Comparison of ENCODE assay signal across 14 cellular contexts in genomic region chr20:48128436-48128835, GRCh38.
DNase-seq lines count a peak whose midpoint lies in the region; ATAC-seq, FAIRE-seq and TF ChIP-seq lines count a peak whose summit lies in the region.
"Had no signal": no experiment of that assay in that cellular context is flagged by ENCODE, and none has a peak within 500 bp of the region (broad histone marks: within the 10 kb centered on the region; RNA-seq: fewer than 3 reads in every experiment).

No MANE protein-coding gene starts in this region.

- H3K23ac ChIP-seq in H1 (ENCODE audit: insufficient read length): no peak overlapping the region

- CTCF ChIA-PET in H1 (lab: Charles Lee; ENCODE audit: partially characterized antibody): interaction anchor here (1.3 kb wide), 1 partner anchor 322 kb away, joined by 3 read pairs; no protein-coding TSS in a partner anchor

- no peak for TF ChIP-seq CTCF in H1 (IDR thresholded peaks at IDR 0.05; ENCODE audit: control extremely low read depth in 1 of 3, insufficient read depth in 1 of 3, low read depth in 1 of 3, low read length in 3 of 3)
- TF ChIP-seq CTCF in nephron (IDR thresholded peaks at IDR 0.05; ENCODE audit: unreplicated experiment in 3 of 3): no peak

- no peak for TF ChIP-seq POLR2A in H1 (IDR thresholded peaks at IDR 0.05; ENCODE audit: control extremely low read depth in 1 of 2, low read depth in 2 of 2, low read length in 2 of 2)

- H3K56ac ChIP-seq in H1 (replicated peaks; ENCODE audit: insufficient read length, low read depth, low read length): no peak overlapping the region

- H4K8ac ChIP-seq in H1 (ENCODE audit: extremely low read depth, insufficient read depth, low read length): no peak overlapping the region

- H3K14ac ChIP-seq in H1 (ENCODE audit: insufficient read length): no peak overlapping the region

- no peak for FAIRE-seq in H1 (lab: Jason Lieb, UNC)

- H2BK15ac ChIP-seq in H1 (ENCODE audit: low read length): no peak overlapping the region

- H3K79me1 ChIP-seq in H1 (ENCODE audit: low read depth, low read length): no peaks in the 10 kb centered on the region

- H4K91ac ChIP-seq in H1 (replicated peaks; ENCODE audit: insufficient read length, low read length): no peak overlapping the region

- H3K4me1 ChIP-seq in H1 (replicated peaks in 1 of 4; ENCODE audit: control insufficient read depth in 3 of 4, insufficient read depth in 4 of 4, low read length in 3 of 4): peaks cover 0 to 2% (median 0%) of the 10 kb centered on the region in 4 experiments; a peak in 1 of 7 replicates

- DNase-seq in AG08395 (ENCODE audit: low spot score) (peak; percentile 19), NCI-H446 treated with DMSO at 0.1 percent for 48 hours (lab: John Stamatoyannopoulos, UW) (peak; percentile 33), H1 (ENCODE audit: low read depth in 1 of 2, low spot score in 2 of 2) (no peak), NCI-H2107 (lab: John Stamatoyannopoulos, UW) (no peak), NCI-H1417 (lab: John Stamatoyannopoulos, UW) (no peak)
- DNase-seq in activated CD8-positive, alpha-beta memory T cell treated with anti-CD3 and anti-CD28 coated beads, Interleukin-2, amount 50 U/mL, for 4 hours: no peak
- DNase-seq: CD8-positive, alpha-beta T cell; HCEC 1CT; NCI-H1092; NCI-H774; SHP77 treated with DMSO at 0.1 percent for 48 hours had no signal

- H2BK12ac ChIP-seq in H1 (ENCODE audit: low read depth, low read length): no peak overlapping the region

- no peak overlapping the region for H3K4me3 ChIP-seq in H1 (ENCODE audit: extremely low read depth in 1 of 4, insufficient read depth in 2 of 4, low read depth in 3 of 4, low read length in 4 of 4)

- no peak for TF ChIP-seq EP300 in H1 (IDR thresholded peaks at IDR 0.05; ENCODE audit: borderline replicate concordance in 1 of 2, low read depth in 2 of 2, low read length in 2 of 2)

- H3K4me1 Mint-ChIP-seq in nephron: peaks cover 46% of the 10 kb centered on the region
- H3K4me1 Mint-ChIP-seq: B cell had no signal

- no peak overlapping the region for H2BK5ac ChIP-seq in H1 (ENCODE audit: low read depth, low read length)

- H3K36me3 Mint-ChIP-seq in nephron (ENCODE audit: low read depth): no peaks in the 10 kb centered on the region
- H3K36me3 Mint-ChIP-seq: CD8-positive, alpha-beta T cell had no signal

- H3K9ac ChIP-seq in H1 (replicated peaks in 1 of 4; ENCODE audit: extremely low read depth in 1 of 4, low read depth in 3 of 4, low read length in 3 of 4): no peak overlapping the region

- H3K4me2 ChIP-seq in H1 (ENCODE audit: insufficient read depth in 1 of 2, low read depth in 2 of 2, low read length in 2 of 2): no peak overlapping the region

- H4K5ac ChIP-seq in H1 (ENCODE audit: insufficient read length, low read depth, low read length): no peak overlapping the region

- no peaks in the 10 kb centered on the region for H3K79me2 ChIP-seq in H1 (ENCODE audit: control insufficient read depth in 1 of 2, insufficient read depth in 2 of 2, low read length in 2 of 2)

- no peak overlapping the region for H2BK120ac ChIP-seq in H1 (replicated peaks; ENCODE audit: low read depth, low read length)

- H3K23me2 ChIP-seq in H1 (ENCODE audit: low read depth, low read length): no peaks in the 10 kb centered on the region

- H3K27ac ChIP-seq in H1 (ENCODE audit: low read depth, low read length): no peak overlapping the region

- no peak overlapping the region for H3K18ac ChIP-seq in H1 (ENCODE audit: extremely low read depth, low read length)

- ATAC-seq in activated CD4-positive, CD25-positive, alpha-beta regulatory T cell treated with anti-CD3 and anti-CD28 coated beads, Interleukin-2, amount 50 U/mL, for 24 hours: no peak
- ATAC-seq: CD8-positive, alpha-beta T cell had no signal

- no peak overlapping the region for H3K4me3 Mint-ChIP-seq in nephron
- H3K4me3 Mint-ChIP-seq: B cell; CD8-positive, alpha-beta T cell had no signal

- no peaks in the 10 kb centered on the region for H3K27me3 ChIP-seq in H1 (replicated peaks in 1 of 4; ENCODE audit: control insufficient read depth in 3 of 4, extremely low read depth in 1 of 4, insufficient read depth in 3 of 4, low read length in 3 of 4)

- peak overlapping the region; percentile 91 to 98 (median 94) for H3K27ac Mint-ChIP-seq in nephron
- H3K27ac Mint-ChIP-seq: B cell; CD8-positive, alpha-beta T cell had no signal

- H3K27me3 Mint-ChIP-seq in nephron (ENCODE audit: low read depth): no peaks in the 10 kb centered on the region

- 0 out of 2 replicates have a peak overlapping the region, but pooled peaks have one; percentile 39 for H2AK5ac ChIP-seq in H1 (ENCODE audit: low read depth, low read length)

- POLR2A ChIA-PET in H1 (lab: Charles Lee; ENCODE audit: partially characterized antibody): no interaction called here

- no peak overlapping the region for H2BK20ac ChIP-seq in H1 (ENCODE audit: low read length)

- no peak for TF ChIP-seq RAD21 in H1 (IDR thresholded peaks at IDR 0.05 in 1 of 2, conservative IDR thresholded peaks at IDR 0.05 in 1 of 2; ENCODE audit: low read depth in 2 of 2, low read length in 2 of 2)

- peaks cover 8% of the 10 kb centered on the region for H3K9me3 Mint-ChIP-seq in nephron

- no peaks in the 10 kb centered on the region for H3K36me3 ChIP-seq in H1 (ENCODE audit: control insufficient read depth in 2 of 4, insufficient read depth in 4 of 4, low read length in 3 of 4)

- 96% methylated on average over 3 of the region's 3 CpGs; no CpG with 5 or more reads in 1 of the 2 experiments for WGBS in H1 (ENCODE audit: extremely low coverage in 1 of 2, insufficient coverage in 1 of 2, insufficient read length in 1 of 2, insufficient replicate concordance in 2 of 2, low coverage in 1 of 2, low lambda C conversion rate in 2 of 2, missing lambda C conversion rate in 1 of 2), 2 experiments

- no peak overlapping the region for H2AFZ ChIP-seq in H1 (ENCODE audit: low read length)

- no peak overlapping the region for H3K4ac ChIP-seq in H1 (replicated peaks; ENCODE audit: insufficient read length, low read depth, low read length)

- no peaks in the 10 kb centered on the region for H4K20me1 ChIP-seq in H1 (replicated peaks in 1 of 2; ENCODE audit: control insufficient read depth in 1 of 2, insufficient read depth in 2 of 2, low read length in 2 of 2)

- H3K9me3 ChIP-seq in H1 (ENCODE audit: insufficient read depth in 2 of 2, low read depth in 1 of 2, low read length in 1 of 2): no peaks in the 10 kb centered on the region; a peak in 1 of 4 replicates

TF ChIP-seq in H1, 55 proteins besides CTCF, POLR2A, EP300 and RAD21:
- TF ChIP-seq KDM5A (IDR thresholded peaks at IDR 0.05; ENCODE audit: low read length) (no peak), JUND (IDR thresholded peaks at IDR 0.05; ENCODE audit: low read length) (no peak), ATF2 (IDR thresholded peaks at IDR 0.05; ENCODE audit: low read length) (no peak), FOSL1 (IDR thresholded peaks at IDR 0.05; ENCODE audit: insufficient read depth, low read depth, low read length) (no peak), CHD2 (IDR thresholded peaks at IDR 0.05; ENCODE audit: low read length) (no peak), USF2 (IDR thresholded peaks at IDR 0.05; ENCODE audit: low read length) (no peak), E2F6 (IDR thresholded peaks at IDR 0.05) (no peak), CREB1 (IDR thresholded peaks at IDR 0.05) (no peak), EGR1 (IDR thresholded peaks at IDR 0.05; ENCODE audit: borderline replicate concordance, low read depth, low read length) (no peak), SIX5 (IDR thresholded peaks at IDR 0.05; ENCODE audit: low read depth, low read length) (no peak), JUN (IDR thresholded peaks at IDR 0.05; ENCODE audit: low read depth, low read length) (no peak), TAF1 (IDR thresholded peaks at IDR 0.05; ENCODE audit: low read depth, low read length) (no peak), MAFK (IDR thresholded peaks at IDR 0.05; ENCODE audit: low read depth, low read length) (no peak), TAF7 (optimal IDR thresholded peaks at IDR 0.05; ENCODE audit: borderline replicate concordance, low read depth, low read length) (no peak), RFX5 (IDR thresholded peaks at IDR 0.05; ENCODE audit: borderline replicate concordance, low read depth, low read length) (no peak), TBP (IDR thresholded peaks at IDR 0.05; ENCODE audit: low read depth, low read length) (no peak), TCF12 (IDR thresholded peaks at IDR 0.05; ENCODE audit: low read depth, low read length) (no peak), BACH1 (IDR thresholded peaks at IDR 0.05; ENCODE audit: low read length) (no peak), SIN3A (conservative IDR thresholded peaks at IDR 0.05 in 1 of 2, IDR thresholded peaks at IDR 0.05 in 1 of 2; ENCODE audit: low read depth in 1 of 2, low read length in 2 of 2) (no peak), SP1 (IDR thresholded peaks at IDR 0.05; ENCODE audit: low read depth, low read length) (no peak)

Comparison
In these comparisons a context has a peak if more than half of its experiments do, and no peak if none do; other contexts are left out.
1. DNase-seq: peak in AG08395 (single experiment) and NCI-H446 treated with DMSO at 0.1 percent for 48 hours (single experiment); none in H1 (0 of 2), activated CD8-positive, alpha-beta memory T cell treated with anti-CD3 and anti-CD28 coated beads, Interleukin-2, amount 50 U/mL, for 4 hours (single experiment), NCI-H2107 (single experiment) and NCI-H1417 (0 of 3).